9 cellular contexts compared by ENCODE assay signal in the genomic region with DNA sequence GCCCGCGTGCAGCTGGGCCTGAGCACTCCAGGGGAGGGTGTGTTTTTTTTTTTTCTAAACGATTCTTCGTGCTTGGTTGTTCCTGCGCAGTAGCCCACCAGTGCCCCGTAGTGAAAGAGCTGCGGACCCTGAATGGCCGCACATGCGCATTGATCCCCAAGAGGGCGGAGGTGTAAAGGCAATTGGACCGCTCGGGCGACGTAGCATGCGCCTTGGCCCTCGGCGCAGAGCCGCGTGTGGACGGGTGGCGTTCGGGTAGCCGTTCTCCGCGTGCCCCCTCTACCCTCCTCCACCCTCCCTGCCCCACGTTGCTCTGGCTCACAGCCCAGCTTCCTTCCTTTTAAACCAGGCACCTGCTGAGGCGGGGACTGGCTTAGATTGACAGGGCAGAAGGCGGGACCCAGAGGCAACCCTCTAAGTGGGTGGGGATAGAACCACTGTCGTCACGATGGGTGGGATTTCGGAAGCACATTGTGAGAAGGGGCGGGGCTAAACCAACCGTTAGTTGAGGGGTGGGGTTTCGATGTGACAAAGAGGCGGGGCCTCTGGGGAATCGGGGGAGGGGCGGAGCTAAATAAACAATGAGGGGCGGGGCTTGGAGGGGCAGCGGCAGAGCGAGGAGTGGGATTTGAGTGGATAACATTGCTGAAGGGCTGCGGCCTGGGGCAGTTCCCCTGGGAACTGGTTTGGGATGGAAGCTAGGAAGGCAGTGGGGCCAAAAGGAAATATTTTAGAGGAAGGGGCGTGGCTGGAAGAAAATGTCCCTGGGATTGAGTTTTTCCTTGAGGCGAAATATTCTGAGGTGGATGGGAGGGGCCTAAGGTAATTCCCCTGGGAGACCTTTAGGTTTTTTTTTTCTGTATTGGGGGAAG. TPM values are rescaled to one million over a fixed set of nuclear protein-coding genes. Genes with fewer than 3 reads are reported as not detected.
A peak's percentile ranks its signal among the peaks of the same experiment; 100 is the strongest.
DNase-seq lines count a peak whose midpoint lies in the region; ATAC-seq and TF ChIP-seq lines count a peak whose summit lies in the region.
"Had no signal": no experiment of that assay in that cellular context is flagged by ENCODE, and none has a peak within 500 bp of the region (broad histone marks: within the 10 kb centered on the region; RNA-seq: fewer than 3 reads in every experiment).

No MANE protein-coding gene starts in this region.

- TF ChIP-seq CTCF in AG10803 (conservative IDR thresholded peaks at IDR 0.05; ENCODE audit: low read length): no peak

- ATAC-seq in GM19035 (IDR thresholded peaks at IDR 0.05; ENCODE audit: unreplicated experiment): peak; percentile 52
- peak; percentile 73 for ATAC-seq in HG03354 (IDR thresholded peaks at IDR 0.05; ENCODE audit: poor library complexity, severe bottlenecking, unreplicated experiment)

- DNase-seq in AG10803 (ENCODE audit: low read depth) (peak; percentile 95), NCI-H446 treated with DMSO at 0.1 percent for 48 hours (lab: John Stamatoyannopoulos, UW) (peak; percentile 97), cerebellum (ENCODE audit: low spot score) (peak; percentile 99), kidney glomerular epithelial cell (lab: John Stamatoyannopoulos, UW) (peak; percentile 88)
- peak; percentile 87 for DNase-seq in activated CD4-positive, CD25-positive, alpha-beta regulatory T cell treated with anti-CD3 and anti-CD28 coated beads, Interleukin-2, amount 50 U/mL, for 72 hours
- DNase-seq in stimulated activated CD4-positive, alpha-beta T cell treated with anti-CD3 and anti-CD28 coated beads, Interleukin-15, amount 100 ng/mL, for 48 hours (ENCODE audit: low read depth in 2 of 2): peak; percentile 94 to 96

- peak overlapping the region; percentile 92 for H3K4me3 ChIP-seq in AG10803 (ENCODE audit: low read length)

RNA-seq across cellular contexts. Expression of gene NUP62, which starts 0.5 kb away (rescaled TPM):
- 18.1 TPM for total RNA-seq in cerebellum

RNA-seq across cellular contexts. Expression of gene ATF5, which starts 0.8 kb away (rescaled TPM):
- 2.9 TPM for total RNA-seq in cerebellum

RNA-seq across cellular contexts. Expression of gene SIGLEC11, which starts 31.1 kb away (rescaled TPM):
- total RNA-seq in cerebellum: 0.36 TPM
- total RNA-seq: T-helper 2 cell treated with Interferon-gamma antibody and Interleukin-4, amounts not matched to agents 100 ng/mL and 5 ng/mL, for 36 hours had no signal

RNA-seq across cellular contexts. Expression of gene IL4I1, which starts 33.2 kb away (rescaled TPM):
- 0.64 TPM for total RNA-seq in cerebellum

RNA-seq across cellular contexts. Expression of gene TBC1D17, which starts 52.3 kb away (rescaled TPM):
- total RNA-seq in cerebellum: 9.5 TPM

Comparison
In these comparisons a context has a peak if more than half of its experiments do, and no peak if none do; other contexts are left out.
1. Peak in every context shown above with its lines: DNase-seq, ATAC-seq and H3K4me3 ChIP-seq.